19 cellular contexts compared by ENCODE assay signal in the genomic region with DNA sequence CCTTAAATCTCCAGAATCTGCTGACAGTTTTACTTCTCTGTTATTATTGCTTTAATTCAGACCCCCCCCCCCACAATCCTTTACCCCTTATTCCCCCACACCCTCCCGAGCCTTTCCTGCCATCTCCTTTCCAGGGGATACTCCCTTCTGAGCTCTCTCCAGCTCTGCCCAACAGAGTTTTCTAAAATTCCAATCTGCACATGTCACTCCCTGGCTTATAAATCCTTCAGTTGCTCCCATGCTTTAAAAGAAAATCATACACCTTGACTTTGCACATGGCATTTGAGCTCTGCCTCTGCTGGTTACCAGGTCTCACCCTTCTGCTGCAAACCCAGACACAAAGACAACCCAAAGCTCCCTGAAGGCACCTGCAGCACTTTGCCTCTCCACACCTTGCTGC. TPM values are rescaled to one million over a fixed set of nuclear protein-coding genes. Genes with fewer than 3 reads are reported as not detected.
DNase-seq lines count a peak whose midpoint lies in the region; ATAC-seq and TF ChIP-seq lines count a peak whose summit lies in the region.
"Had no signal": no experiment of that assay in that cellular context is flagged by ENCODE, and none has a peak within 500 bp of the region (broad histone marks: within the 10 kb centered on the region; RNA-seq: fewer than 3 reads in every experiment).

No MANE protein-coding gene starts in this region.

- H3K27ac Mint-ChIP-seq in WTC11: no peak overlapping the region
- H3K27ac Mint-ChIP-seq: CD14-positive monocyte had no signal

- no peaks in the 10 kb centered on the region for H3K79me2 ChIP-seq in mesendoderm (ENCODE audit: control insufficient read depth, insufficient read depth, low read length)

- H3K23ac ChIP-seq in mesendoderm (ENCODE audit: low read length): no peak overlapping the region

- H2BK15ac ChIP-seq in mesendoderm (replicated peaks; ENCODE audit: low read depth): no peak overlapping the region

- H3K79me1 ChIP-seq in mesendoderm (ENCODE audit: low read length): no peaks in the 10 kb centered on the region

- H3K36me3 Mint-ChIP-seq in WTC11: peaks cover 1% of the 10 kb centered on the region
- H3K36me3 Mint-ChIP-seq: CD14-positive monocyte had no signal

- H3K27me3 ChIP-seq in mesendoderm (ENCODE audit: insufficient read depth, low read length, poor library complexity): no peaks in the 10 kb centered on the region

- H3K27me3 Mint-ChIP-seq in WTC11 (ENCODE audit: low read depth): peaks cover 7% of the 10 kb centered on the region

- no peak overlapping the region for H3K4ac ChIP-seq in mesendoderm (ENCODE audit: low read depth, low read length)

- DNase-seq in ELR (ENCODE audit: low read depth): peak; percentile 35
- peak; percentile 54 for DNase-seq in M059J (ENCODE audit: low read depth)
- DNase-seq in WTC11 (ENCODE audit: low spot score): peak; percentile 3
- peak; percentile 82 for DNase-seq in kidney glomerular epithelial cell (lab: John Stamatoyannopoulos, UW)
- no peak for DNase-seq in mesendoderm
- no peak for DNase-seq in mucosa of gallbladder (ENCODE audit: low spot score)
- no peak for DNase-seq in A172 (ENCODE audit: low spot score)
- DNase-seq: ACHN, AML-193, DMS 273 treated with DMSO at 0.1 percent for 48 hours, HCEC 1CT, NCI-H1930, NCI-H446, SHP77 had no signal

- H3K9me3 Mint-ChIP-seq in WTC11: peaks cover 11% of the 10 kb centered on the region

- H4K8ac ChIP-seq in mesendoderm (ENCODE audit: low read depth, low read length): no peak overlapping the region

- H4K5ac ChIP-seq in mesendoderm (ENCODE audit: low read length): no peak overlapping the region

- no peak overlapping the region for H3K4me3 ChIP-seq in mesendoderm (ENCODE audit: low read length)

- ATAC-seq in WTC11 (no peak), GM18873 (IDR thresholded peaks at IDR 0.05; ENCODE audit: low FRiP score, unreplicated experiment) (no peak)

- no peak overlapping the region for H3K18ac ChIP-seq in mesendoderm (ENCODE audit: low read length)

- no peak overlapping the region for H2BK5ac ChIP-seq in mesendoderm (ENCODE audit: low read length)

- H3K4me1 ChIP-seq in mesendoderm (ENCODE audit: control insufficient read depth, low read depth, low read length): no peaks in the 10 kb centered on the region

- H2BK120ac ChIP-seq in mesendoderm (ENCODE audit: low read depth, low read length): no peak overlapping the region

- POLR2A ChIA-PET in WTC11 (lab: Charles Lee): interaction anchor here (0.5 to 1.9 kb wide), 3 partner anchors 131 to 227 kb away, joined by 4 to 9 read pairs (median 4); a partner anchor contains a TSS

- H3K9ac ChIP-seq in mesendoderm (ENCODE audit: low read length): no peak overlapping the region

- CTCF ChIA-PET in WTC11 (lab: Charles Lee): interaction anchor here (0.9 to 17.4 kb wide), 10 partner anchors 16 to 254 kb away, joined by 4 to 341 read pairs (median 15); a partner anchor contains a TSS

- WGBS in mesendoderm (ENCODE audit: extremely low coverage, insufficient coverage, low lambda C conversion rate): no CpG with 5 or more reads among the region's 1 CpG

- no peaks in the 10 kb centered on the region for H3K36me3 ChIP-seq in mesendoderm (ENCODE audit: control insufficient read depth, insufficient read depth, low read length)

- H3K4me3 Mint-ChIP-seq in WTC11: no peak overlapping the region
- H3K4me3 Mint-ChIP-seq: CD14-positive monocyte had no signal

- H2AK5ac ChIP-seq in mesendoderm (ENCODE audit: low read length): no peak overlapping the region

- H3K4me2 ChIP-seq in mesendoderm (ENCODE audit: low read length): no peak overlapping the region

- no peak for TF ChIP-seq CTCF in WTC11 (IDR thresholded peaks at IDR 0.05)

- no peak overlapping the region for H3K27ac ChIP-seq in mesendoderm (ENCODE audit: low read depth, low read length)
- H3K27ac ChIP-seq: HL-60 had no signal

- H3K4me1 Mint-ChIP-seq in WTC11: peaks cover 5% of the 10 kb centered on the region

- H3K56ac ChIP-seq in mesendoderm (ENCODE audit: low read length): no peak overlapping the region

TF ChIP-seq in WTC11, 78 proteins besides CTCF, POLR2A, EP300 and RAD21:
- TF ChIP-seq ZBTB21 (CRISPR knock-in tag; IDR thresholded peaks at IDR 0.05; ENCODE audit: borderline replicate concordance) (no peak), OVOL2 (CRISPR knock-in tag; IDR thresholded peaks at IDR 0.05; ENCODE audit: borderline replicate concordance) (no peak), GABPB1 (CRISPR knock-in tag; IDR thresholded peaks at IDR 0.05) (no peak), JUN (CRISPR knock-in tag; IDR thresholded peaks at IDR 0.05) (no peak), TEAD4 (CRISPR knock-in tag; IDR thresholded peaks at IDR 0.05) (no peak), ZNF317 (CRISPR knock-in tag; IDR thresholded peaks at IDR 0.05; ENCODE audit: borderline replicate concordance, low read depth) (no peak), CBFB (CRISPR knock-in tag; IDR thresholded peaks at IDR 0.05; ENCODE audit: low read depth) (no peak), SP1 (CRISPR knock-in tag; conservative IDR thresholded peaks at IDR 0.05) (no peak), ZNF396 (CRISPR knock-in tag; IDR thresholded peaks at IDR 0.05; ENCODE audit: borderline replicate concordance) (no peak), NFATC4 (CRISPR knock-in tag; IDR thresholded peaks at IDR 0.05) (no peak), NFYB (CRISPR knock-in tag; conservative IDR thresholded peaks at IDR 0.05; ENCODE audit: low read depth) (no peak), CREM (CRISPR knock-in tag; IDR thresholded peaks at IDR 0.05) (no peak)
- TF ChIP-seq, protein P1, sequence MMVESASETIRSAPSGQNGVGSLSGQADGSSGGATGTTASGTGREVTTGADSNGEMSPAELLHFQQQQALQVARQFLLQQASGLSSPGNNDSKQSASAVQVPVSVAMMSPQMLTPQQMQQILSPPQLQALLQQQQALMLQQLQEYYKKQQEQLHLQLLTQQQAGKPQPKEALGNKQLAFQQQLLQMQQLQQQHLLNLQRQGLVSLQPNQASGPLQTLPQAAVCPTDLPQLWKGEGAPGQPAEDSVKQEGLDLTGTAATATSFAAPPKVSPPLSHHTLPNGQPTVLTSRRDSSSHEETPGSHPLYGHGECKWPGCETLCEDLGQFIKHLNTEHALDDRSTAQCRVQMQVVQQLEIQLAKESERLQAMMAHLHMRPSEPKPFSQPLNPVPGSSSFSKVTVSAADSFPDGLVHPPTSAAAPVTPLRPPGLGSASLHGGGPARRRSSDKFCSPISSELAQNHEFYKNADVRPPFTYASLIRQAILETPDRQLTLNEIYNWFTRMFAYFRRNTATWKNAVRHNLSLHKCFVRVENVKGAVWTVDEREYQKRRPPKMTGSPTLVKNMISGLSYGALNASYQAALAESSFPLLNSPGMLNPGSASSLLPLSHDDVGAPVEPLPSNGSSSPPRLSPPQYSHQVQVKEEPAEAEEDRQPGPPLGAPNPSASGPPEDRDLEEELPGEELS (CRISPR knock-in tag; IDR thresholded peaks at IDR 0.05): no peak
- TF ChIP-seq, protein P2, sequence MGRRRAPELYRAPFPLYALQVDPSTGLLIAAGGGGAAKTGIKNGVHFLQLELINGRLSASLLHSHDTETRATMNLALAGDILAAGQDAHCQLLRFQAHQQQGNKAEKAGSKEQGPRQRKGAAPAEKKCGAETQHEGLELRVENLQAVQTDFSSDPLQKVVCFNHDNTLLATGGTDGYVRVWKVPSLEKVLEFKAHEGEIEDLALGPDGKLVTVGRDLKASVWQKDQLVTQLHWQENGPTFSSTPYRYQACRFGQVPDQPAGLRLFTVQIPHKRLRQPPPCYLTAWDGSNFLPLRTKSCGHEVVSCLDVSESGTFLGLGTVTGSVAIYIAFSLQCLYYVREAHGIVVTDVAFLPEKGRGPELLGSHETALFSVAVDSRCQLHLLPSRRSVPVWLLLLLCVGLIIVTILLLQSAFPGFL (CRISPR knock-in tag; IDR thresholded peaks at IDR 0.05; ENCODE audit: borderline replicate concordance): no peak
- TF ChIP-seq, protein P3, sequence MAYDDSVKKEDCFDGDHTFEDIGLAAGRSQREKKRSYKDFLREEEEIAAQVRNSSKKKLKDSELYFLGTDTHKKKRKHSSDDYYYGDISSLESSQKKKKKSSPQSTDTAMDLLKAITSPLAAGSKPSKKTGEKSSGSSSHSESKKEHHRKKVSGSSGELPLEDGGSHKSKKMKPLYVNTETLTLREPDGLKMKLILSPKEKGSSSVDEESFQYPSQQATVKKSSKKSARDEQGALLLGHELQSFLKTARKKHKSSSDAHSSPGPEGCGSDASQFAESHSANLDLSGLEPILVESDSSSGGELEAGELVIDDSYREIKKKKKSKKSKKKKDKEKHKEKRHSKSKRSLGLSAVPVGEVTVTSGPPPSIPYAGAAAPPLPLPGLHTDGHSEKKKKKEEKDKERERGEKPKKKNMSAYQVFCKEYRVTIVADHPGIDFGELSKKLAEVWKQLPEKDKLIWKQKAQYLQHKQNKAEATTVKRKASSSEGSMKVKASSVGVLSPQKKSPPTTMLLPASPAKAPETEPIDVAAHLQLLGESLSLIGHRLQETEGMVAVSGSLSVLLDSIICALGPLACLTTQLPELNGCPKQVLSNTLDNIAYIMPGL (CRISPR knock-in tag; IDR thresholded peaks at IDR 0.05): no peak

RNA-seq across cellular contexts. Expression of a gene that starts 11.7 kb away (rescaled TPM):
- total RNA-seq in M059J (2014; rRNA removed; shearing (Covaris generic)): not detected in 2 replicates
- 0.17 to 0.41 TPM in 2 of 3 replicates, not detected in the other for total RNA-seq in WTC11 (2021)
- not detected for polyA plus RNA-seq in mesendoderm (2013, experiment 1 of 2)
- polyA plus RNA-seq in mesendoderm (2013, experiment 2 of 2): not detected
- total RNA-seq in mucosa of gallbladder: 459 TPM
- not detected in 2 replicates for total RNA-seq in A172 (2014; rRNA removed; shearing (Covaris generic))
- total RNA-seq: Daoy, LHCN-M2 had no signal
- polyA plus RNA-seq: CD14-positive monocyte had no signal

RNA-seq across cellular contexts. Expression of a gene that starts 34.6 kb away (rescaled TPM):
- 159 and 216 TPM in 2 replicates for total RNA-seq in M059J (2014; rRNA removed; shearing (Covaris generic))
- 2.2 to 3.5 TPM (median 3.3 TPM) in 3 replicates for total RNA-seq in WTC11 (2021)
- polyA plus RNA-seq in mesendoderm (2013, experiment 1 of 2): 6.4 TPM
- 6.1 TPM for polyA plus RNA-seq in mesendoderm (2013, experiment 2 of 2)
- total RNA-seq in mucosa of gallbladder: 40.6 TPM
- total RNA-seq in A172 (2014; rRNA removed; shearing (Covaris generic)): 40.8 and 49.2 TPM in 2 replicates

Comparison
In these comparisons a context has a peak if more than half of its experiments do, and no peak if none do; other contexts are left out.
1. DNase-seq: peak in ELR (single experiment), M059J (single experiment), WTC11 (single experiment) and kidney glomerular epithelial cell (single experiment); none in mesendoderm (single experiment), mucosa of gallbladder (single experiment) and A172 (single experiment).
2. RNA of a gene that starts 11.7 kb away (total RNA-seq): 459 TPM in mucosa of gallbladder (single experiment); 0.17 to 0.41 TPM in WTC11, not detected in M059J and not detected in A172; every median in the first group is over 100 times any median in the second.